ENCODE assay signal across 18 cellular contexts in the genomic region with DNA sequence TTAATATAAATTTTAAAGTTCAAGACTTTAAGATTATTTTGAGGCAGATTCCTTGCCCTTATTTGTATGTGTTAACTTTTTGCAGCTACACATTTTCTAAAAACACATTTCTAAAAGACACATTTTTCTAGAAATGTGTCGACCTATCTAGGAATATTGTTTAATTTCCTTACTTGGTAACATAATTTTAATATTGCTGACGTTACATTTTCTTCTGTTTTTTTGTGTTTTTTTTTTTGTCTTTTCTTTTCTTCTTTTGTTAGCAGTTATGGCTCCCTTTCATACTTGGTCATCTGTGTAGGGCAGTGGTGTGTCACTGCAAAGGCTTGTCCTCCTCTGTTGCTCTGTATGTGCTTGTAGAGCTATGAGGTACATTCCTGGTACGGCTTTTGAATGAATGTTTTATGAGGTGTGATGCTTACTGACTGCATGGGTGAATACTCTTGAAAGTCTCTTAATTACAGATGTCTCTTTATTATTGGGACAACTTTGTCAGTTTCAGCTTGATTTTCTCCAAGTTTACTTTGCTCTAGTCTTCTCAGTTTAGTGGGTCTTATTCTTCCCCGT. TPM values are rescaled to one million over a fixed set of nuclear protein-coding genes. Genes with fewer than 3 reads are reported as not detected.
A peak's percentile ranks its signal among the peaks of the same experiment; 100 is the strongest.
DNase-seq lines count a peak whose midpoint lies in the region; ATAC-seq, FAIRE-seq and TF ChIP-seq lines count a peak whose summit lies in the region.
"Had no signal": no experiment of that assay in that cellular context is flagged by ENCODE, and none has a peak within 500 bp of the region (broad histone marks: within the 10 kb centered on the region; RNA-seq: fewer than 3 reads in every experiment).

No MANE protein-coding gene starts in this region.

- peak overlapping the region; percentile 63 for H3K4me3 Mint-ChIP-seq in T-helper 17 cell

- no peak for FAIRE-seq in A549 (lab: Jason Lieb, UNC)
- peak; percentile 33 for FAIRE-seq in GM19239 (lab: Jason Lieb, UNC)
- FAIRE-seq: A204.1 had no signal

- peaks cover 42% of the 10 kb centered on the region for H3K4me1 Mint-ChIP-seq in T-helper 17 cell

- no peak overlapping the region for H3K4me3 ChIP-seq in A549
- no peak overlapping the region for H3K4me3 ChIP-seq in foreskin fibroblast (ENCODE audit: low read depth in 1 of 2, low read length in 2 of 2)
- H3K4me3 ChIP-seq in SK-N-SH (ENCODE audit: low read depth in 2 of 2, low read length in 1 of 2), result no peak overlapping the region
- H3K4me3 ChIP-seq in psoas muscle, result no peak overlapping the region

- H3K9me2 ChIP-seq in SK-N-SH, result no peaks in the 10 kb centered on the region

- H3K27me3 Mint-ChIP-seq in T-helper 17 cell, result no peaks in the 10 kb centered on the region

- H3K9ac ChIP-seq in SK-N-SH, result no peak overlapping the region

- H2AFZ ChIP-seq in SK-N-SH (ENCODE audit: low read depth), result no peak overlapping the region

- ATAC-seq in A549, result no peak
- ATAC-seq in T-helper 17 cell, result no peak
- ATAC-seq in psoas muscle, result no peak
- ATAC-seq: Panc1, Right ventricle myocardium inferior had no signal

- H3K27ac ChIP-seq in A549 (no peak overlapping the region), SK-N-SH (ENCODE audit: low read depth in 2 of 2, low read length in 1 of 2) (no peak overlapping the region), psoas muscle (no peak overlapping the region)
- H3K27ac ChIP-seq: C4-2B had no signal

- H3K9me3 ChIP-seq in A549 (no peaks in the 10 kb centered on the region), T-helper 17 cell (ENCODE audit: control insufficient read depth, low read length, poor library complexity, severe bottlenecking) (no peaks in the 10 kb centered on the region), SK-N-SH (no peaks in the 10 kb centered on the region), psoas muscle (no peaks in the 10 kb centered on the region)

- CTCF ChIA-PET in A549 (lab: Yijun Ruan, JAX), result interaction anchor here (1.3 kb wide), 2 partner anchors 8 to 16 kb away, joined by 3 to 4 read pairs; no protein-coding TSS in a partner anchor
- CTCF ChIA-PET in SK-N-SH (lab: Yijun Ruan, JAX), result interaction anchor here (1.7 kb wide), 1 partner anchor 8 kb away, joined by 7 read pairs; no protein-coding TSS in a partner anchor

- peak overlapping the region; percentile 27 for H3K27ac Mint-ChIP-seq in T-helper 17 cell

- H3F3A ChIP-seq in SK-N-SH (replicated peaks; ENCODE audit: insufficient read depth), result peaks cover 4% of the 10 kb centered on the region

- H3K36me3 Mint-ChIP-seq in T-helper 17 cell (ENCODE audit: low read depth), result peaks cover 7% of the 10 kb centered on the region

- H4K20me1 ChIP-seq in SK-N-SH (ENCODE audit: insufficient read depth), result no peaks in the 10 kb centered on the region

- TF ChIP-seq RAD21 in A549 (conservative IDR thresholded peaks at IDR 0.05 in 1 of 2, IDR thresholded peaks at IDR 0.05 in 1 of 2) (no peak), SK-N-SH (IDR thresholded peaks at IDR 0.05; ENCODE audit: low read length) (no peak)

- POLR2A ChIA-PET in A549 (lab: Yijun Ruan, JAX), result no interaction called here
- POLR2A ChIA-PET in SK-N-SH (lab: Yijun Ruan, JAX), result no interaction called here

- intact Hi-C loops in psoas muscle (cut with DNase I), result no loop called here

- no peak for TF ChIP-seq POLR2A in A549 (IDR thresholded peaks at IDR 0.05; ENCODE audit: low read length)

- no peak for DNase-seq in A549 (ENCODE audit: low read depth in 1 of 2, low spot score in 1 of 2)
- DNase-seq in GM19239 (ENCODE audit: insufficient read length, low spot score), result no peak
- no peak for DNase-seq in T-helper 17 cell
- peak; percentile 37 to 54 for DNase-seq in foreskin fibroblast
- DNase-seq in NCI-H1417 treated with DMSO at 0.1 percent for 48 hours (lab: John Stamatoyannopoulos, UW), result no peak
- DNase-seq in SK-N-SH, result no peak
- no peak for DNase-seq in psoas muscle
- DNase-seq in HUDEP-2 (lab: John Stamatoyannopoulos, UW; ENCODE audit: unreplicated experiment in 76 of 76), result no peak
- DNase-seq: Karpas-422, MM.1S, NCI-H1092 treated with DMSO at 0.1 percent for 48 hours, NCI-H1694, NCI-H2227 treated with DMSO at 0.1 percent for 48 hours, NCI-H524 had no signal

- TF ChIP-seq EP300 in A549 (IDR thresholded peaks at IDR 0.05) (no peak), SK-N-SH (IDR thresholded peaks at IDR 0.05; ENCODE audit: borderline replicate concordance in 1 of 2, low read depth in 1 of 2, low read length in 1 of 2) (no peak)

- H3K79me2 ChIP-seq in SK-N-SH (ENCODE audit: insufficient read depth), result no peaks in the 10 kb centered on the region

- H3K36me3 ChIP-seq in SK-N-SH (replicated peaks in 1 of 2; ENCODE audit: control insufficient read depth in 1 of 2, insufficient read depth in 2 of 2, low read length in 1 of 2), result peaks cover 5 to 28% of the 10 kb centered on the region in 2 experiments
- peaks cover 4 to 17% of the 10 kb centered on the region in 2 donors for H3K36me3 ChIP-seq in psoas muscle (ENCODE audit: insufficient read depth in 1 of 2, low read depth in 1 of 2)

- H3K4me2 ChIP-seq in A549 (no peak overlapping the region), SK-N-SH (no peak overlapping the region)

- H3K27me3 ChIP-seq in SK-N-SH (ENCODE audit: insufficient read depth) (no peaks in the 10 kb centered on the region), psoas muscle (ENCODE audit: insufficient read depth in 3 of 3, low read length in 2 of 3) (no peaks in the 10 kb centered on the region)

- WGBS in A549 (ENCODE audit: missing lambda C conversion rate), result 92% methylated on average over 4 of the region's 4 CpGs
- 90% methylated on average over 4 of the region's 4 CpGs for WGBS in SK-N-SH (ENCODE audit: low lambda C conversion rate)
- 93 to 95% (median 95%) methylated on average over 4 of the region's 4 CpGs for WGBS in psoas muscle, 3 donors

- H3K4me1 ChIP-seq in A549 (peaks cover 43% of the 10 kb centered on the region), SK-N-SH (ENCODE audit: control insufficient read depth in 1 of 2, insufficient read depth in 2 of 2, low read depth in 1 of 2, low read length in 1 of 2) (peaks cover 0 to 8% of the 10 kb centered on the region in 2 experiments; a peak in 3 of 4 replicates), psoas muscle (no peaks in the 10 kb centered on the region)

- TF ChIP-seq CTCF in A549 (IDR thresholded peaks at IDR 0.05), result no peak
- no peak for TF ChIP-seq CTCF in foreskin fibroblast (IDR thresholded peaks at IDR 0.05; ENCODE audit: low read depth, low read length)
- no peak for TF ChIP-seq CTCF in SK-N-SH (IDR thresholded peaks at IDR 0.05)
- TF ChIP-seq CTCF in psoas muscle (IDR thresholded peaks at IDR 0.05), result no peak

TF ChIP-seq in A549, 52 proteins besides CTCF, POLR2A, EP300 and RAD21 (continues in another document):
- no peak for TF ChIP-seq POLR2AphosphoS2 (conservative IDR thresholded peaks at IDR 0.05; ENCODE audit: low read length)
- no peak for TF ChIP-seq HES2 (IDR thresholded peaks at IDR 0.05)
- TF ChIP-seq MAFK (IDR thresholded peaks at IDR 0.05; ENCODE audit: partially characterized antibody), result peak; percentile 92
- no peak for TF ChIP-seq FOSL2 (IDR thresholded peaks at IDR 0.05)
- TF ChIP-seq FOSL2 (CRISPR knock-in tag; IDR thresholded peaks at IDR 0.05), result no peak
- TF ChIP-seq, protein P1, sequence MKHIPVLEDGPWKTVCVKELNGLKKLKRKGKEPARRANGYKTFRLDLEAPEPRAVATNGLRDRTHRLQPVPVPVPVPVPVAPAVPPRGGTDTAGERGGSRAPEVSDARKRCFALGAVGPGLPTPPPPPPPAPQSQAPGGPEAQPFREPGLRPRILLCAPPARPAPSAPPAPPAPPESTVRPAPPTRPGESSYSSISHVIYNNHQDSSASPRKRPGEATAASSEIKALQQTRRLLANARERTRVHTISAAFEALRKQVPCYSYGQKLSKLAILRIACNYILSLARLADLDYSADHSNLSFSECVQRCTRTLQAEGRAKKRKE (CRISPR knock-in tag; IDR thresholded peaks at IDR 0.05; ENCODE audit: low read depth), result no peak
- TF ChIP-seq TFCP2L1 (CRISPR knock-in tag; IDR thresholded peaks at IDR 0.05), result no peak

TF ChIP-seq in SK-N-SH, 30 proteins besides CTCF, POLR2A, EP300 and RAD21 (continues in another document):
- no peak for TF ChIP-seq RXRA (IDR thresholded peaks at IDR 0.05; ENCODE audit: borderline replicate concordance, low read depth)
- no peak for TF ChIP-seq JUND (IDR thresholded peaks at IDR 0.05)
- no peak for TF ChIP-seq TCF12 (IDR thresholded peaks at IDR 0.05)
- no peak for TF ChIP-seq SIN3A (IDR thresholded peaks at IDR 0.05; ENCODE audit: borderline replicate concordance, low read depth, low read length)
- no peak for TF ChIP-seq NRF1 (IDR thresholded peaks at IDR 0.05; ENCODE audit: low read depth, low read length)
- no peak for TF ChIP-seq GATA2 (CRISPR knock-in tag; IDR thresholded peaks at IDR 0.05)
- no peak for TF ChIP-seq IRF3 (IDR thresholded peaks at IDR 0.05; ENCODE audit: low read depth, low read length)
- TF ChIP-seq MXI1 (IDR thresholded peaks at IDR 0.05; ENCODE audit: low read depth, low read length), result no peak
- no peak for TF ChIP-seq RCOR1 (IDR thresholded peaks at IDR 0.05; ENCODE audit: low read length)
- TF ChIP-seq EZH2phosphoT487 (IDR thresholded peaks at IDR 0.05; ENCODE audit: borderline replicate concordance, low read depth), result no peak
- no peak for TF ChIP-seq FOSL2 (IDR thresholded peaks at IDR 0.05; ENCODE audit: borderline replicate concordance, low read depth)
- TF ChIP-seq, protein P2, sequence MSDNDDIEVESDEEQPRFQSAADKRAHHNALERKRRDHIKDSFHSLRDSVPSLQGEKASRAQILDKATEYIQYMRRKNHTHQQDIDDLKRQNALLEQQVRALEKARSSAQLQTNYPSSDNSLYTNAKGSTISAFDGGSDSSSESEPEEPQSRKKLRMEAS (IDR thresholded peaks at IDR 0.05; ENCODE audit: low read depth), result no peak

RNA-seq across cellular contexts. Expression of gene LRRC8D, which starts 30.1 kb away (rescaled TPM):
- polyA plus RNA-seq in A549 (2011; rRNA removed) (76.7 and 77.4 TPM in 2 replicates), A549 (2017; fragmentation: RNase III; extraction: RNeasy Plus Mini Kit Qiagen cat#74134 plus additional on column Dnase treatment) (41.8 to 49.7 TPM (median 47.0 TPM) in 3 replicates), SK-N-SH (2012; rRNA removed) (15.0 and 21.5 TPM in 2 replicates), psoas muscle (1 to 10 TPM; 4.2 to 7.1 (median 5.6) TPM)
- 40.4 and 48.8 TPM in 2 replicates for polyA plus RNA-seq in A549 (2012; cell fraction: cytosol; rRNA removed)
- 32.9 and 46.0 TPM in 2 replicates for polyA plus RNA-seq in A549 (2012; cell fraction: nucleus; rRNA removed)
- polyA minus RNA-seq in A549 (2011; rRNA and poly(A)+ RNA removed), result 77.8 and 84.0 TPM in 2 replicates
- total RNA-seq in T-helper 17 cell (10 to 100 TPM; 28.3 to 33.5 TPM), psoas muscle (1 to 10 TPM; 3.5 to 6.7 (median 5.4) TPM)
- 15.3 and 16.7 TPM in 2 replicates for polyA plus RNA-seq in SK-N-SH (2012; cell fraction: cytosol; rRNA removed)
- polyA plus RNA-seq in SK-N-SH (2012; cell fraction: nucleus; rRNA removed), result 12.9 and 17.5 TPM in 2 replicates

Comparison
In these comparisons a context has a peak if more than half of its experiments do, and no peak if none do; other contexts are left out.
1. DNase-seq: peak in foreskin fibroblast (2 of 2); none in A549 (0 of 2), GM19239 (single experiment), T-helper 17 cell (0 of 3), NCI-H1417 treated with DMSO at 0.1 percent for 48 hours (single experiment), SK-N-SH (single experiment), psoas muscle (0 of 2) and HUDEP-2 (0 of 76).